In genomic region chr17:50911890-50912289, GRCh38 we compare ENCODE assay signal across 18 cellular contexts. TPM values are rescaled to one million over a fixed set of nuclear protein-coding genes. Genes with fewer than 3 reads are reported as not detected.
DNase-seq lines count a peak whose midpoint lies in the region; ATAC-seq and TF ChIP-seq lines count a peak whose summit lies in the region.
"Had no signal": no experiment of that assay in that cellular context is flagged by ENCODE, and none has a peak within 500 bp of the region (broad histone marks: within the 10 kb centered on the region; RNA-seq: fewer than 3 reads in every experiment).

No MANE protein-coding gene starts in this region.

- ATAC-seq in heart left ventricle (no peak), right lobe of liver (no peak), HG02981 (IDR thresholded peaks at IDR 0.05; ENCODE audit: unreplicated experiment) (no peak)
- ATAC-seq: activated CD4-positive, alpha-beta T cell treated with anti-CD3 and anti-CD28 coated beads for 36 hours; heart right ventricle; natural killer cell treated with Interleukin-12 subunit alpha and Interleukin-12 subunit beta and Interleukin-15 and Interleukin-18, amount 100 ng/mL, for 72 hours had no signal

- no peak for TF ChIP-seq CTCF in left ventricle myocardium inferior (IDR thresholded peaks at IDR 0.05; ENCODE audit: borderline replicate concordance)
- no peak for TF ChIP-seq CTCF in heart left ventricle (IDR thresholded peaks at IDR 0.05)
- TF ChIP-seq CTCF in SK-N-SH (IDR thresholded peaks at IDR 0.05) = peak; percentile 11; the same call in 1 of the 2 replicates
- TF ChIP-seq CTCF in right lobe of liver (IDR thresholded peaks at IDR 0.05) = no peak
- TF ChIP-seq CTCF in adrenal gland (IDR thresholded peaks at IDR 0.05) = no peak

- peaks cover 41% of the 10 kb centered on the region for H3K4me1 ChIP-seq in left ventricle myocardium inferior
- H3K4me1 ChIP-seq in heart left ventricle = peaks cover 0 to 53% (median 13%) of the 10 kb centered on the region in 12 donors
- H3K4me1 ChIP-seq in SK-N-SH (ENCODE audit: control insufficient read depth in 1 of 2, insufficient read depth in 2 of 2, low read depth in 1 of 2, low read length in 1 of 2) = peaks cover 0 to 8% of the 10 kb centered on the region in 2 experiments; a peak in 1 of 4 replicates
- H3K4me1 ChIP-seq in right lobe of liver = peaks cover 0 to 66% (median 20%) of the 10 kb centered on the region in 4 donors
- no peaks in the 10 kb centered on the region for H3K4me1 ChIP-seq in adrenal gland (replicated peaks in 1 of 2)

- H3K36me3 ChIP-seq in left ventricle myocardium inferior = no peaks in the 10 kb centered on the region
- no peaks in the 10 kb centered on the region for H3K36me3 ChIP-seq in heart left ventricle
- no peaks in the 10 kb centered on the region for H3K36me3 ChIP-seq in SK-N-SH (replicated peaks in 1 of 2; ENCODE audit: control insufficient read depth in 1 of 2, insufficient read depth in 2 of 2, low read length in 1 of 2)
- H3K36me3 ChIP-seq in right lobe of liver = no peaks in the 10 kb centered on the region
- H3K36me3 ChIP-seq in adrenal gland (replicated peaks in 1 of 2) = no peaks in the 10 kb centered on the region
- H3K36me3 ChIP-seq: heart right ventricle, tibial nerve had no signal

- no peaks in the 10 kb centered on the region for H3K27me3 ChIP-seq in left ventricle myocardium inferior (ENCODE audit: low read depth)
- no peaks in the 10 kb centered on the region for H3K27me3 ChIP-seq in heart left ventricle
- no peaks in the 10 kb centered on the region for H3K27me3 ChIP-seq in SK-N-SH (ENCODE audit: insufficient read depth)
- no peaks in the 10 kb centered on the region for H3K27me3 ChIP-seq in right lobe of liver
- no peaks in the 10 kb centered on the region for H3K27me3 ChIP-seq in adrenal gland
- H3K27me3 ChIP-seq: heart right ventricle, tibial nerve had no signal

- CTCF ChIA-PET in SK-N-SH (lab: Yijun Ruan, JAX) = interaction anchor here (0.6 to 1.8 kb wide), 11 partner anchors 13 to 503 kb away, joined by 3 to 8 read pairs (median 3); partner anchors contain the start of gene TOB1

- no peaks in the 10 kb centered on the region for H3K9me3 ChIP-seq in left ventricle myocardium inferior (replicated peaks)
- no peaks in the 10 kb centered on the region for H3K9me3 ChIP-seq in heart left ventricle
- H3K9me3 ChIP-seq in SK-N-SH = no peaks in the 10 kb centered on the region
- H3K9me3 ChIP-seq in right lobe of liver = no peaks in the 10 kb centered on the region
- no peaks in the 10 kb centered on the region for H3K9me3 ChIP-seq in adrenal gland (replicated peaks in 1 of 3)
- H3K9me3 ChIP-seq: heart right ventricle, tibial nerve had no signal

- no peaks in the 10 kb centered on the region for H3K9me2 ChIP-seq in SK-N-SH

- POLR2A ChIA-PET in SK-N-SH (lab: Yijun Ruan, JAX) = interaction anchor here (0.6 to 3.7 kb wide), 2 partner anchors 45 to 47 kb away, joined by 3 to 21 read pairs; partner anchors contain the start of gene TOB1

- 73 to 89% (median 81%) methylated on average over 4 of the region's 4 CpGs for WGBS in heart left ventricle, 4 donors
- 86% methylated on average over 4 of the region's 4 CpGs for WGBS in SK-N-SH (ENCODE audit: low lambda C conversion rate)
- no CpG with 5 or more reads among the region's 4 CpGs for WGBS in right lobe of liver (ENCODE audit: insufficient coverage, low coverage, low lambda C conversion rate, missing lambda C conversion rate)
- 83 to 93% (median 87%) methylated on average over 2 to 4 of the region's 4 CpGs for WGBS in adrenal gland, 4 donors

- intact Hi-C loops in left ventricle myocardium inferior (cut with micrococcal nuclease) (no loop called here), heart left ventricle (cut with DNase I) (no loop called here), right lobe of liver (cut with DNase I) (no loop called here), adrenal gland (cut with DNase I) (no loop called here)

- no peaks in the 10 kb centered on the region for H3K79me2 ChIP-seq in SK-N-SH (ENCODE audit: insufficient read depth)

- H3K4me3 ChIP-seq in left ventricle myocardium inferior (no peak overlapping the region), heart left ventricle (no peak overlapping the region), SK-N-SH (ENCODE audit: low read depth in 2 of 2, low read length in 1 of 2) (no peak overlapping the region), right lobe of liver (peak overlapping the region in 1 of 3 donors; percentile 65), adrenal gland (no peak overlapping the region)
- H3K4me3 ChIP-seq: heart right ventricle, SK-N-MC, tibial nerve had no signal

- H3K9ac ChIP-seq in SK-N-SH = no peak overlapping the region

- peaks cover 6% of the 10 kb centered on the region for H3F3A ChIP-seq in SK-N-SH (replicated peaks; ENCODE audit: insufficient read depth)

- DNase-seq in left ventricle myocardium inferior (no peak), heart left ventricle (no peak), SK-N-SH (no peak), right lobe of liver (peak in 1 of 3 donors; percentile 21), NCI-H2171 (lab: John Stamatoyannopoulos, UW) (no peak), adrenal gland (no peak), GM19238 (ENCODE audit: insufficient read length, low spot score) (no peak)
- DNase-seq: activated CD4-positive, alpha-beta T cell treated with anti-CD3 and anti-CD28 coated beads for 36 hours; activated naive CD4-positive, alpha-beta T cell; DMS153; heart right ventricle; NCI-H1436 treated with DMSO at 0.1 percent for 48 hours; stimulated activated CD4-positive, alpha-beta T cell treated with anti-CD3 and anti-CD28 coated beads, Interleukin-15, amount 100 ng/mL, for 24 hours; stimulated activated naive CD4-positive, alpha-beta T cell had no signal

- no peak overlapping the region for H2AFZ ChIP-seq in SK-N-SH (ENCODE audit: low read depth)

- no peak for TF ChIP-seq EP300 in SK-N-SH (IDR thresholded peaks at IDR 0.05; ENCODE audit: borderline replicate concordance in 1 of 2, low read depth in 1 of 2, low read length in 1 of 2)

- TF ChIP-seq POLR2A in heart left ventricle (IDR thresholded peaks at IDR 0.05) (no peak), right lobe of liver (IDR thresholded peaks at IDR 0.05) (no peak), adrenal gland (IDR thresholded peaks at IDR 0.05) (no peak)

- no peaks in the 10 kb centered on the region for H4K20me1 ChIP-seq in SK-N-SH (ENCODE audit: insufficient read depth)

- no peak overlapping the region for H3K4me2 ChIP-seq in SK-N-SH

- H3K27ac ChIP-seq in left ventricle myocardium inferior (replicated peaks) (peak overlapping the region; percentile 91), heart left ventricle (peak overlapping the region in 1 of 12 donors; percentile 15), SK-N-SH (ENCODE audit: low read depth in 2 of 2, low read length in 1 of 2) (no peak overlapping the region), right lobe of liver (peak overlapping the region in 2 of 3 donors; percentile 62 to 100), adrenal gland (no peak overlapping the region)
- H3K27ac ChIP-seq: SK-N-MC, tibial nerve had no signal

- no peak for TF ChIP-seq RAD21 in SK-N-SH (IDR thresholded peaks at IDR 0.05; ENCODE audit: low read length)

TF ChIP-seq in SK-N-SH, 30 proteins besides CTCF, POLR2A, EP300 and RAD21:
- TF ChIP-seq MEF2A (IDR thresholded peaks at IDR 0.05; ENCODE audit: borderline replicate concordance, low read depth) (no peak), USF2 (IDR thresholded peaks at IDR 0.05; ENCODE audit: borderline replicate concordance, low read depth, low read length) (no peak), NRF1 (IDR thresholded peaks at IDR 0.05; ENCODE audit: low read depth, low read length) (no peak), CHD2 (IDR thresholded peaks at IDR 0.05; ENCODE audit: low read length, partially characterized antibody) (no peak), GABPA (IDR thresholded peaks at IDR 0.05; ENCODE audit: low read depth) (no peak), IRF3 (IDR thresholded peaks at IDR 0.05; ENCODE audit: low read depth, low read length) (no peak), MXI1 (IDR thresholded peaks at IDR 0.05; ENCODE audit: low read depth, low read length) (no peak), TEAD4 (IDR thresholded peaks at IDR 0.05; ENCODE audit: borderline replicate concordance, insufficient read depth) (no peak), TAF1 (IDR thresholded peaks at IDR 0.05; ENCODE audit: borderline replicate concordance, low read depth, low read length) (no peak), JUND (IDR thresholded peaks at IDR 0.05) (no peak), MAX (IDR thresholded peaks at IDR 0.05; ENCODE audit: low read depth) (no peak)

RNA-seq across cellular contexts. Expression of gene TOB1, which starts 45.7 kb away (rescaled TPM):
- total RNA-seq in left ventricle myocardium inferior (101 TPM), heart left ventricle (100 to 1,000 TPM in 4 of 9 donors, 10 to 100 TPM in 5; 38.3 to 136 (median 88.7) TPM), right lobe of liver (100 to 1,000 TPM in 3 of 6 experiments, 10 to 100 TPM in 3; 36.2 to 222 (median 82.1) TPM), adrenal gland (100 to 1,000 TPM in 4 of 8 donors, 10 to 100 TPM in 4; 29.0 to 332 (median 98.7) TPM)
- polyA plus RNA-seq in heart left ventricle (10 to 100 TPM; 22.2 to 34.2 TPM), SK-N-SH (2012; rRNA removed) (19.3 and 21.8 TPM in 2 replicates), adrenal gland (10 to 100 TPM; 42.9 to 75.4 (median 49.3) TPM)
- 18.3 and 22.8 TPM in 2 replicates for polyA plus RNA-seq in SK-N-SH (2012; cell fraction: cytosol; rRNA removed)
- 14.2 and 22.7 TPM in 2 replicates for polyA plus RNA-seq in SK-N-SH (2012; cell fraction: nucleus; rRNA removed)

Comparison
In these comparisons a context has a peak if more than half of its experiments do, and no peak if none do; other contexts are left out.
1. H3K27ac ChIP-seq: peak in left ventricle myocardium inferior (single experiment) and right lobe of liver (2 of 3); none in SK-N-SH (0 of 2) and adrenal gland (0 of 5).